In the genomic region with DNA sequence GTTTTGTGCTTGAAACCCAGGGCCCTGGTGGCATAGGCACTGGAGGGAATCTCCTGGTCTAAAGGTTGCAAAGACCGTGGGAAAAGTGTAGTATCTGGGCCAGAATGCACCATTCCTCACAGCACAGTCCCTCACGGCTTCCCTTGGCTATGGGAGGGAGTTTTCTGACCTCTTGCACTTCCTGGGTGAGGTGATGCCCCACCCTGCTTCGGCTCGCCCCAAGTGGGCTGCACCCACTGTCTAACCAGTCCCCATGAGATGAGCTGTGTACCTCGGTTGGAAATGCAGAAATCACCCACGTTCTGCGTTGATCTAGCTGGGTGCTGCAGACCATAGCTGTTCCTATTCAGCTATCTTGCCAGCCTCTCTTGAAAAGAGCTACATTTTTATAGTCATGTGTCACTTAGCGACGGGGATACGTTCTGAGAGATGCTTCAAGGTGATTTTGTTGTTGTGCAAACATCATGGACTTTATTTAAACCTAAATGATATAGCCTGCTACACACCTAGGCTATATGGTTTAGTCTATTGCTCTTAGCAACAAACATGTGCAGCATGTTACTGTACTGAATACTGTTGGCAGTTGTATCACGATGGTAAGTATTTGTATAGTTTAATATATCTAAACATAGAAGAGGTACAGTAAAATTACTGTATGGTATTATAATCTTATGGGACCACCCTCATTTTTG, we compare ENCODE assay signal across 15 cellular contexts.
"Had no signal": no experiment of that assay in that cellular context is flagged by ENCODE, and none has a peak within 500 bp of the region (broad histone marks: within the 10 kb centered on the region; RNA-seq: fewer than 3 reads in every experiment).

No MANE protein-coding gene starts in this region.

- H3K4me3 Mint-ChIP-seq: activated B cell treated with CpG ODN at 0.5 μM for 24 hours; activated CD4-positive, alpha-beta T cell treated with anti-CD3 and anti-CD28 coated beads, Interleukin-2, amount 10 ng/mL, durations not matched to agents 24 days and 14 days; activated T-cell treated with anti-CD3 and anti-CD28 coated beads, Interleukin-2, amount 50 U/mL, for 72 hours had no signal

- H3K27me3 ChIP-seq: cardiac muscle cell, dorsolateral prefrontal cortex, spleen, stomach had no signal

- ATAC-seq: activated naive CD4-positive, alpha-beta T cell treated with anti-CD3 and anti-CD28 coated beads, Interleukin-2, amount 50 U/mL, for 72 hours; activated T-cell treated with anti-CD3 and anti-CD28 coated beads, Interleukin-2, amount 50 U/mL, for 72 hours; left ventricle myocardium superior; sciatic nerve had no signal

- H3K27ac ChIP-seq: cardiac muscle cell, dorsolateral prefrontal cortex, spleen, stomach, thoracic aorta had no signal

- DNase-seq: activated B cell treated with CpG ODN at 0.5 μM for 24 hours; activated CD4-positive, alpha-beta T cell treated with anti-CD3 and anti-CD28 coated beads, Interleukin-2, amount 10 ng/mL, durations not matched to agents 24 days and 14 days; activated CD8-positive, alpha-beta memory T cell treated with anti-CD3 and anti-CD28 coated beads, Interleukin-2, amount 50 U/mL, for 48 hours; activated gamma-delta T cell; activated T-cell treated with anti-CD3 and anti-CD28 coated beads, Interleukin-2, amount 50 U/mL, for 72 hours; dorsolateral prefrontal cortex; left ventricle myocardium superior; mesendoderm; spleen; stimulated activated CD4-positive, alpha-beta T cell treated with anti-CD3 and anti-CD28 coated beads, Interleukin-1b, Interleukin-23, amount 100 ng/mL, for 48 hours; stomach had no signal

- H3K27ac Mint-ChIP-seq: activated B cell treated with CpG ODN at 0.5 μM for 24 hours; activated CD4-positive, alpha-beta T cell treated with anti-CD3 and anti-CD28 coated beads, Interleukin-2, amount 10 ng/mL, durations not matched to agents 24 days and 14 days; activated naive CD4-positive, alpha-beta T cell treated with anti-CD3 and anti-CD28 coated beads, Interleukin-2, amount 50 U/mL, for 72 hours; activated T-cell treated with anti-CD3 and anti-CD28 coated beads, Interleukin-2, amount 50 U/mL, for 72 hours had no signal

- H3K4me3 ChIP-seq: cardiac muscle cell, spleen, stomach, thoracic aorta had no signal

- H3K36me3 ChIP-seq: cardiac muscle cell, spleen, stomach, thoracic aorta had no signal

- H3K4me1 ChIP-seq: spleen had no signal

- H3K27me3 Mint-ChIP-seq: activated B cell treated with CpG ODN at 0.5 μM for 24 hours; activated CD4-positive, alpha-beta T cell treated with anti-CD3 and anti-CD28 coated beads, Interleukin-2, amount 10 ng/mL, durations not matched to agents 24 days and 14 days had no signal

- H3K4me1 Mint-ChIP-seq: activated B cell treated with CpG ODN at 0.5 μM for 24 hours; activated CD4-positive, alpha-beta T cell treated with anti-CD3 and anti-CD28 coated beads, Interleukin-2, amount 10 ng/mL, durations not matched to agents 24 days and 14 days had no signal
